1 cellular context compared by ENCODE assay signal in the genomic region with DNA sequence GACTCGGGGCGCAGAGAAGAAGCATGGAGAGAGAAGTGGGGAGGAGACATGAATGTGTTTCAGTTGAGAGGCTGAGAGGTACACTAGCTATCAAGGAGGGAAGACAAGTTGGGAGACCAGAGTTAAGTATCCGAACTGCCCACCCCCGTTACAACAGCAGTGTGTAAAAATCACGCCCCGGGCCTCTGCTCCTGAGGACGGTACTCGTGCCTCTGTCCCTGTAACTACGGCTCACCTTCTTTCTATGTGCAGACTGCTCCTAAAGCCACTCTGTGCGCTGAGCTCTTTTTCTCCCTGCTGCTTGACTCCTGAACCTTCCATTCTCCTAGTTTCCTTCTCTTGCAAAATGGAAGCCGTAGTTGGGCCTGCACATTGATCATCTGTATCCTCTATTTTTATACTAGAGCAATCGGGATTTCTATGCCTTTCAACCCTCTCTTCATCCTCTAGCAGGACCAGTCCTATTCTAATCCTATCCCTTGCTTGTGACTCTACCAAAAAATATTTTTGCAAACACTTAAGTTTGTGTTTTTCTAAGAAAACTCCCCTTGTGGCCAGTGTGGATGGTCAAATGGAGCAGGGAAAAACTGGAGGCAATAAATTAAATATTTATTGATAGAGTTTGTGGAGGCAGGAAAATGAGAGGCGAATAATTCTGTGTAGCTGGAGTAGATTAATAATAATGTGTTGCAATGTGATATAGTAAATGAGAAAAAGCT.
TF ChIP-seq lines count a peak whose summit lies in the region.

No MANE protein-coding gene starts in this region.

TF ChIP-seq in IMR-90, 13 proteins besides CTCF, POLR2A, EP300 and RAD21 (continued from another document):
- TF ChIP-seq FOS (IDR thresholded peaks at IDR 0.05; ENCODE audit: low read depth, low read length), result no peak
- TF ChIP-seq, protein P1, sequence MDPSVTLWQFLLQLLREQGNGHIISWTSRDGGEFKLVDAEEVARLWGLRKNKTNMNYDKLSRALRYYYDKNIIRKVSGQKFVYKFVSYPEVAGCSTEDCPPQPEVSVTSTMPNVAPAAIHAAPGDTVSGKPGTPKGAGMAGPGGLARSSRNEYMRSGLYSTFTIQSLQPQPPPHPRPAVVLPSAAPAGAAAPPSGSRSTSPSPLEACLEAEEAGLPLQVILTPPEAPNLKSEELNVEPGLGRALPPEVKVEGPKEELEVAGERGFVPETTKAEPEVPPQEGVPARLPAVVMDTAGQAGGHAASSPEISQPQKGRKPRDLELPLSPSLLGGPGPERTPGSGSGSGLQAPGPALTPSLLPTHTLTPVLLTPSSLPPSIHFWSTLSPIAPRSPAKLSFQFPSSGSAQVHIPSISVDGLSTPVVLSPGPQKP (IDR thresholded peaks at IDR 0.05; ENCODE audit: borderline replicate concordance, low read depth, low read length), result no peak
- TF ChIP-seq BHLHE40 (IDR thresholded peaks at IDR 0.05; ENCODE audit: low read depth, low read length), result no peak
- no peak for TF ChIP-seq SMC3 (IDR thresholded peaks at IDR 0.05; ENCODE audit: low read depth, low read length)
- TF ChIP-seq CHD1 (IDR thresholded peaks at IDR 0.05; ENCODE audit: low read depth, low read length), result no peak
- TF ChIP-seq CEBPB (IDR thresholded peaks at IDR 0.05; ENCODE audit: low read depth, low read length), result no peak
- no peak for TF ChIP-seq RFX5 (IDR thresholded peaks at IDR 0.05; ENCODE audit: low read depth, low read length)
- no peak for TF ChIP-seq RCOR1 (IDR thresholded peaks at IDR 0.05; ENCODE audit: insufficient replicate concordance, low read length)
- TF ChIP-seq, protein P2, sequence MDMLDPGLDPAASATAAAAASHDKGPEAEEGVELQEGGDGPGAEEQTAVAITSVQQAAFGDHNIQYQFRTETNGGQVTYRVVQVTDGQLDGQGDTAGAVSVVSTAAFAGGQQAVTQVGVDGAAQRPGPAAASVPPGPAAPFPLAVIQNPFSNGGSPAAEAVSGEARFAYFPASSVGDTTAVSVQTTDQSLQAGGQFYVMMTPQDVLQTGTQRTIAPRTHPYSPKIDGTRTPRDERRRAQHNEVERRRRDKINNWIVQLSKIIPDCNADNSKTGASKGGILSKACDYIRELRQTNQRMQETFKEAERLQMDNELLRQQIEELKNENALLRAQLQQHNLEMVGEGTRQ (IDR thresholded peaks at IDR 0.05; ENCODE audit: low read depth, low read length), result no peak
- TF ChIP-seq MXI1 (IDR thresholded peaks at IDR 0.05; ENCODE audit: borderline replicate concordance, low read depth, low read length), result no peak
